ENCODE assay signal across 8 cellular contexts in genomic region chr14:103607039-103607668, GRCh38. TPM values are rescaled to one million over a fixed set of nuclear protein-coding genes. Genes with fewer than 3 reads are reported as not detected.
DNase-seq lines count a peak whose midpoint lies in the region; ATAC-seq and TF ChIP-seq lines count a peak whose summit lies in the region.

No MANE protein-coding gene starts in this region.

- peaks cover 20% of the 10 kb centered on the region for H3K27me3 Mint-ChIP-seq in glutamatergic neuron (ENCODE audit: unreplicated experiment)

- no peak for TF ChIP-seq EP300 in ovary (IDR thresholded peaks at IDR 0.05)

- H3K36me3 ChIP-seq in BLaER1 treated with 17β-estradiol and CSF1 and Interleukin-3, amounts not matched to agents 10 nM and 100 nM: peaks cover 0 to 5% (median 0%) of the 10 kb centered on the region in 11 experiments; a peak in 3 of 22 replicates
- no peaks in the 10 kb centered on the region for H3K36me3 ChIP-seq in SJSA1
- H3K36me3 ChIP-seq in ovary: no peaks in the 10 kb centered on the region

- WGBS in ovary, 3 donors: 0 to 1% (median 1%) methylated on average over 25 of the region's 25 CpGs

- ATAC-seq in GM21360 (IDR thresholded peaks at IDR 0.05; ENCODE audit: unreplicated experiment): peak; percentile 69
- peak; percentile 83 to 89 for ATAC-seq in activated naive CD4-positive, alpha-beta T cell treated with anti-CD3 and anti-CD28 coated beads, Interleukin-2, amount 50 U/mL, for 72 hours

- no peak for TF ChIP-seq POLR2A in ovary (IDR thresholded peaks at IDR 0.05)

- intact Hi-C loops in ovary (cut with DNase I): no loop called here

- peaks cover 0 to 11% (median 5%) of the 10 kb centered on the region in 11 experiments; a peak in 12 of 22 replicates for H3K27me3 ChIP-seq in BLaER1 treated with 17β-estradiol and CSF1 and Interleukin-3, amounts not matched to agents 10 nM and 100 nM
- H3K27me3 ChIP-seq in SJSA1 (replicated peaks) (no peaks in the 10 kb centered on the region), ovary (no peaks in the 10 kb centered on the region)

- DNase-seq in LNCaP clone FGC (ENCODE audit: low read depth) (no peak), SJSA1 (ENCODE audit: low read depth in 1 of 2, low spot score in 2 of 2) (peak; percentile 53 to 64), glutamatergic neuron (peak; percentile 72), ovary (peak; percentile 65 to 83 (median 76)), RKO (ENCODE audit: low spot score) (no peak)
- peak; percentile 48 to 81 for DNase-seq in activated naive CD4-positive, alpha-beta T cell treated with anti-CD3 and anti-CD28 coated beads, Interleukin-2, amount 50 U/mL, for 72 hours (ENCODE audit: low spot score in 2 of 2)

- H3K27ac ChIP-seq in BLaER1 treated with 17β-estradiol and CSF1 and Interleukin-3, amounts not matched to agents 10 nM and 100 nM: peak overlapping the region in 6 of 11 experiments; percentile 16 to 51 (median 33); a peak in 8 of 22 replicates
- H3K27ac ChIP-seq in SJSA1 (no peak overlapping the region), ovary (no peak overlapping the region)

- H3K9me3 ChIP-seq in BLaER1 treated with 17β-estradiol and CSF1 and Interleukin-3, amounts not matched to agents 10 nM and 100 nM (replicated peaks in 1 of 11): peaks cover 21 to 29% (median 24%) of the 10 kb centered on the region in 11 experiments
- peaks cover 5% of the 10 kb centered on the region for H3K9me3 ChIP-seq in SJSA1 (replicated peaks)
- no peaks in the 10 kb centered on the region for H3K9me3 ChIP-seq in ovary

- peak overlapping the region; percentile 35 to 51 (median 46); a peak in 19 of 20 replicates for H3K4me3 ChIP-seq in BLaER1 treated with 17β-estradiol and CSF1 and Interleukin-3, amounts not matched to agents 10 nM and 100 nM
- H3K4me3 ChIP-seq in LNCaP clone FGC (ENCODE audit: low read depth, low read length): no peak overlapping the region
- H3K4me3 ChIP-seq in SJSA1: no peak overlapping the region
- H3K4me3 ChIP-seq in ovary: no peak overlapping the region

- H3K36me3 Mint-ChIP-seq in activated naive CD4-positive, alpha-beta T cell treated with anti-CD3 and anti-CD28 coated beads, Interleukin-2, amount 50 U/mL, for 72 hours: peaks cover 7 to 14% of the 10 kb centered on the region in 2 donors
- H3K36me3 Mint-ChIP-seq in glutamatergic neuron (ENCODE audit: unreplicated experiment): peaks cover 15% of the 10 kb centered on the region

- TF ChIP-seq CTCF in LNCaP clone FGC (IDR thresholded peaks at IDR 0.05; ENCODE audit: control insufficient read depth, extremely low read depth, insufficient read depth) (peak; percentile 24; the same call in 1 of the 2 replicates), glutamatergic neuron (IDR thresholded peaks at IDR 0.05; ENCODE audit: partially characterized antibody, unreplicated experiment) (no peak), ovary (IDR thresholded peaks at IDR 0.05) (peak in 1 of 3 donors; percentile 7)

- H3K27ac Mint-ChIP-seq in activated naive CD4-positive, alpha-beta T cell treated with anti-CD3 and anti-CD28 coated beads, Interleukin-2, amount 50 U/mL, for 72 hours: peak overlapping the region; percentile 80 to 88
- peak overlapping the region; percentile 99 for H3K27ac Mint-ChIP-seq in glutamatergic neuron (ENCODE audit: unreplicated experiment)

- peak overlapping the region in 10 of 11 experiments; percentile 2 to 54 (median 40); a peak in 15 of 22 replicates for H3K9ac ChIP-seq in BLaER1 treated with 17β-estradiol and CSF1 and Interleukin-3, amounts not matched to agents 10 nM and 100 nM

- peak overlapping the region; percentile 88 for H3K4me3 Mint-ChIP-seq in glutamatergic neuron (ENCODE audit: unreplicated experiment)

- peaks cover 3 to 5% of the 10 kb centered on the region in 2 donors for H3K9me3 Mint-ChIP-seq in activated naive CD4-positive, alpha-beta T cell treated with anti-CD3 and anti-CD28 coated beads, Interleukin-2, amount 50 U/mL, for 72 hours
- H3K9me3 Mint-ChIP-seq in glutamatergic neuron (ENCODE audit: unreplicated experiment): peaks cover 27% of the 10 kb centered on the region

- peaks cover 27 to 58% (median 47%) of the 10 kb centered on the region in 10 experiments for H3K4me1 ChIP-seq in BLaER1 treated with 17β-estradiol and CSF1 and Interleukin-3, amounts not matched to agents 10 nM and 100 nM
- H3K4me1 ChIP-seq in SJSA1 (replicated peaks) (peaks cover 12% of the 10 kb centered on the region), ovary (ENCODE audit: insufficient read depth) (peaks cover 10% of the 10 kb centered on the region)

- H4K20me1 ChIP-seq in BLaER1 treated with 17β-estradiol and CSF1 and Interleukin-3, amounts not matched to agents 10 nM and 100 nM: peaks cover 0 to 26% (median 16%) of the 10 kb centered on the region in 11 experiments; a peak in 12 of 22 replicates

- H3K4me1 Mint-ChIP-seq in glutamatergic neuron (ENCODE audit: low read depth, unreplicated experiment): peaks cover 28% of the 10 kb centered on the region

- H3K4me2 ChIP-seq in BLaER1 treated with 17β-estradiol and CSF1 and Interleukin-3, amounts not matched to agents 10 nM and 100 nM: peak overlapping the region; percentile 85 to 99 (median 98)

RNA-seq across cellular contexts. Expression of gene KLC1, which starts 21.9 kb away (rescaled TPM):
- total RNA-seq in SJSA1 (2014; rRNA removed; shearing (Covaris generic)): 117 and 196 TPM in 2 replicates
- 100 to 1,000 TPM; 114 to 137 TPM for total RNA-seq in activated naive CD4-positive, alpha-beta T cell treated with anti-CD3 and anti-CD28 coated beads, Interleukin-2, amount 50 U/mL, for 72 hours
- total RNA-seq in glutamatergic neuron (ENCODE audit: unreplicated experiment) (975 TPM), ovary (100 to 1,000 TPM; 125 to 191 (median 149) TPM)
- polyA plus RNA-seq in ovary: 10 to 100 TPM; 80.0 to 88.2 TPM

RNA-seq across cellular contexts. Expression of gene COA8, which starts 44.4 kb away (rescaled TPM):
- total RNA-seq in SJSA1 (2014; rRNA removed; shearing (Covaris generic)): 12.1 and 43.4 TPM in 2 replicates
- 10 to 100 TPM; 14.1 to 39.9 TPM for total RNA-seq in activated naive CD4-positive, alpha-beta T cell treated with anti-CD3 and anti-CD28 coated beads, Interleukin-2, amount 50 U/mL, for 72 hours
- total RNA-seq in glutamatergic neuron (ENCODE audit: unreplicated experiment): 54.9 TPM
- total RNA-seq in ovary: 10 to 100 TPM; 11.4 to 28.1 (median 26.6) TPM
- 10 to 100 TPM; 34.9 to 50.1 TPM for polyA plus RNA-seq in ovary

RNA-seq across cellular contexts. Expression of gene BAG5, which starts 44.7 kb away (rescaled TPM):
- 17.6 and 19.6 TPM in 2 replicates for total RNA-seq in SJSA1 (2014; rRNA removed; shearing (Covaris generic))
- 10 to 100 TPM; 15.6 to 24.1 TPM for total RNA-seq in activated naive CD4-positive, alpha-beta T cell treated with anti-CD3 and anti-CD28 coated beads, Interleukin-2, amount 50 U/mL, for 72 hours
- total RNA-seq in glutamatergic neuron (ENCODE audit: unreplicated experiment): 34.4 TPM
- 10 to 100 TPM; 13.2 to 29.1 (median 24.4) TPM for total RNA-seq in ovary
- polyA plus RNA-seq in ovary: 10 to 100 TPM in 1 of 2 donors, 1 to 10 TPM in 1; 9.8 to 26.6 TPM

Comparison
In these comparisons a context has a peak if more than half of its experiments do, and no peak if none do; other contexts are left out.
1. H3K27ac ChIP-seq: peak in BLaER1 treated with 17β-estradiol and CSF1 and Interleukin-3, amounts not matched to agents 10 nM and 100 nM (6 of 11); none in SJSA1 (single experiment) and ovary (0 of 2).
2. H3K4me3 ChIP-seq: peak in BLaER1 treated with 17β-estradiol and CSF1 and Interleukin-3, amounts not matched to agents 10 nM and 100 nM (10 of 10); none in LNCaP clone FGC (single experiment), SJSA1 (single experiment) and ovary (single experiment).
3. DNase-seq: peak in SJSA1 (2 of 2), activated naive CD4-positive, alpha-beta T cell treated with anti-CD3 and anti-CD28 coated beads, Interleukin-2, amount 50 U/mL, for 72 hours (2 of 2), glutamatergic neuron (single experiment) and ovary (5 of 5); none in LNCaP clone FGC (single experiment) and RKO (single experiment).